ENCODE assay signal across 7 cellular contexts in genomic region chr20:38018385-38018784, GRCh38.
"Had no signal": no experiment of that assay in that cellular context is flagged by ENCODE, and none has a peak within 500 bp of the region (broad histone marks: within the 10 kb centered on the region; RNA-seq: fewer than 3 reads in every experiment).

No MANE protein-coding gene starts in this region.

- H3K4me3 ChIP-seq: GM12878 had no signal

- DNase-seq: GDM1, GF-D8 had no signal

- FAIRE-seq: G401.6, GM12878, GM12892, GM18507, GM19239 had no signal
